In genomic region chr16:79349803-79350202, GRCh38 we compare ENCODE assay signal across 39 cellular contexts.
"Had no signal": no experiment of that assay in that cellular context is flagged by ENCODE, and none has a peak within 500 bp of the region (broad histone marks: within the 10 kb centered on the region; RNA-seq: fewer than 3 reads in every experiment).

No MANE protein-coding gene starts in this region.

- H3K27ac ChIP-seq: adrenal gland, ascending aorta, body of pancreas, brain microvascular endothelial cell, breast epithelium, cardiac muscle cell had no signal

- H3K4me3 Mint-ChIP-seq: activated naive CD4-positive, alpha-beta T cell treated with anti-CD3 and anti-CD28 coated beads for 36 hours; activated naive CD4-positive, alpha-beta T cell treated with anti-CD3 and anti-CD28 coated beads, Interleukin-2, amount 10 ng/mL, durations not matched to agents 7 days and 5 days; activated naive CD4-positive, alpha-beta T cell treated with anti-CD3 and anti-CD28 coated beads, Interleukin-2, amount 50 U/mL, for 24 hours; activated naive CD8-positive, alpha-beta T cell; activated naive CD8-positive, alpha-beta T cell treated with anti-CD3 and anti-CD28 coated beads for 36 hours; activated naive CD8-positive, alpha-beta T cell treated with anti-CD3 and anti-CD28 coated beads, Interleukin-2, amount 10 ng/mL, durations not matched to agents 7 days and 5 days; activated naive CD8-positive, alpha-beta T cell treated with anti-CD3 and anti-CD28 coated beads, Interleukin-2, amount 50 U/mL, for 24 hours; activated T-cell treated with anti-CD3 and anti-CD28 coated beads, Interleukin-2, amount 50 U/mL, for 24 hours; activated T-cell treated with anti-CD3 and anti-CD28 coated beads, Interleukin-2, amount 50 U/mL, for 4 hours; activated T-cell treated with anti-CD3 and anti-CD28 coated beads, Interleukin-2, amount 50 U/mL, for 72 hours; activated T-helper 1 cell treated with anti-CD3 and anti-CD28 coated beads, Interleukin-12 subunit alpha, Interleukin-12 subunit beta, Interleukin-2, Interleukin-4 antibody, amounts not matched to agents 30 ng/mL and 10 ng/mL and 1 ng/mL, durations not matched to agents 14 hours and 24 hours and 36 hours; activated T-helper 17 cell treated with anti-CD3 and anti-CD28 coated beads, Interleukin-2, amount 50 U/mL, for 72 hours; central memory CD8-positive, alpha-beta T cell had no signal

- H3K27me3 Mint-ChIP-seq: activated naive CD4-positive, alpha-beta T cell treated with anti-CD3 and anti-CD28 coated beads, Interleukin-2, amount 50 U/mL, for 24 hours; activated naive CD8-positive, alpha-beta T cell; activated naive CD8-positive, alpha-beta T cell treated with anti-CD3 and anti-CD28 coated beads for 36 hours; activated T-helper 17 cell treated with anti-CD3 and anti-CD28 coated beads, Interleukin-2, amount 50 U/mL, for 72 hours; central memory CD8-positive, alpha-beta T cell had no signal

- H3K4me1 Mint-ChIP-seq: activated naive CD4-positive, alpha-beta T cell treated with anti-CD3 and anti-CD28 coated beads, Interleukin-2, amount 10 ng/mL, durations not matched to agents 7 days and 5 days; activated naive CD4-positive, alpha-beta T cell treated with anti-CD3 and anti-CD28 coated beads, Interleukin-2, amount 50 U/mL, for 24 hours; activated naive CD8-positive, alpha-beta T cell treated with anti-CD3 and anti-CD28 coated beads for 36 hours; activated naive CD8-positive, alpha-beta T cell treated with anti-CD3 and anti-CD28 coated beads, Interleukin-2, amount 10 ng/mL, durations not matched to agents 7 days and 5 days; central memory CD8-positive, alpha-beta T cell had no signal

- H3K27ac Mint-ChIP-seq: activated naive CD4-positive, alpha-beta T cell treated with anti-CD3 and anti-CD28 coated beads for 36 hours; activated naive CD4-positive, alpha-beta T cell treated with anti-CD3 and anti-CD28 coated beads, Interleukin-2, amount 10 ng/mL, durations not matched to agents 7 days and 5 days; activated naive CD4-positive, alpha-beta T cell treated with anti-CD3 and anti-CD28 coated beads, Interleukin-2, amount 50 U/mL, for 24 hours; activated naive CD8-positive, alpha-beta T cell; activated naive CD8-positive, alpha-beta T cell treated with anti-CD3 and anti-CD28 coated beads for 36 hours; activated naive CD8-positive, alpha-beta T cell treated with anti-CD3 and anti-CD28 coated beads, Interleukin-2, amount 10 ng/mL, durations not matched to agents 7 days and 5 days; activated naive CD8-positive, alpha-beta T cell treated with anti-CD3 and anti-CD28 coated beads, Interleukin-2, amount 50 U/mL, for 24 hours; activated T-cell treated with anti-CD3 and anti-CD28 coated beads, Interleukin-2, amount 50 U/mL, for 24 hours; activated T-cell treated with anti-CD3 and anti-CD28 coated beads, Interleukin-2, amount 50 U/mL, for 72 hours; activated T-helper 1 cell treated with anti-CD3 and anti-CD28 coated beads, Interleukin-12 subunit alpha, Interleukin-12 subunit beta, Interleukin-2, Interleukin-4 antibody, amounts not matched to agents 30 ng/mL and 10 ng/mL and 1 ng/mL, durations not matched to agents 14 hours and 24 hours and 36 hours; activated T-helper 2 cell treated with anti-CD3 and anti-CD28 coated beads, Interferon-gamma antibody, Interleukin-2, Interleukin-4, amounts not matched to agents 10 μg/mL and 5 μg/mL and 100 μg/mL, durations not matched to agents 14 hours and 24 hours and 36 hours had no signal

- H3K36me3 Mint-ChIP-seq: activated naive CD4-positive, alpha-beta T cell treated with anti-CD3 and anti-CD28 coated beads, Interleukin-2, amount 10 ng/mL, durations not matched to agents 7 days and 5 days; activated naive CD4-positive, alpha-beta T cell treated with anti-CD3 and anti-CD28 coated beads, Interleukin-2, amount 50 U/mL, for 24 hours; activated naive CD4-positive, alpha-beta T cell treated with anti-CD3 and anti-CD28 coated beads, Interleukin-2, amount 50 U/mL, for 72 hours; activated naive CD8-positive, alpha-beta T cell; activated naive CD8-positive, alpha-beta T cell treated with anti-CD3 and anti-CD28 coated beads for 36 hours; activated naive CD8-positive, alpha-beta T cell treated with anti-CD3 and anti-CD28 coated beads, Interleukin-2, amount 10 ng/mL, durations not matched to agents 7 days and 5 days; brain had no signal

- H3K36me3 ChIP-seq: adrenal gland, ascending aorta, brain microvascular endothelial cell, breast epithelium, cardiac muscle cell had no signal

- DNase-seq: activated effector memory CD4-positive, alpha-beta T cell treated with anti-CD3 and anti-CD28 coated beads, Interleukin-2, amount 50 U/mL, for 16 hours; activated effector memory CD4-positive, alpha-beta T cell treated with Interleukin-2 at 50 U/mL for 16 hours; activated gamma-delta T cell; activated gamma-delta T cell treated with Interleukin-2 at 50 U/mL for 16 hours; activated naive CD4-positive, alpha-beta T cell; activated naive CD4-positive, alpha-beta T cell treated with anti-CD3 and anti-CD28 coated beads for 36 hours; activated naive CD4-positive, alpha-beta T cell treated with anti-CD3 and anti-CD28 coated beads, Interleukin-2, amount 10 ng/mL, durations not matched to agents 7 days and 5 days; activated naive CD4-positive, alpha-beta T cell treated with anti-CD3 and anti-CD28 coated beads, Interleukin-2, amount 50 U/mL, for 16 hours; activated naive CD4-positive, alpha-beta T cell treated with Interleukin-2 at 50 U/mL for 16 hours; activated naive CD8-positive, alpha-beta T cell treated with anti-CD3 and anti-CD28 coated beads for 36 hours; activated naive CD8-positive, alpha-beta T cell treated with anti-CD3 and anti-CD28 coated beads, Interleukin-2, amount 10 ng/mL, durations not matched to agents 7 days and 5 days; activated naive CD8-positive, alpha-beta T cell treated with anti-CD3 and anti-CD28 coated beads, Interleukin-2, amount 50 U/mL, for 24 hours; activated T-cell treated with anti-CD3 and anti-CD28 coated beads, Interleukin-2, amount 50 U/mL, for 1 hour; activated T-cell treated with anti-CD3 and anti-CD28 coated beads, Interleukin-2, amount 50 U/mL, for 24 hours; activated T-cell treated with anti-CD3 and anti-CD28 coated beads, Interleukin-2, amount 50 U/mL, for 4 hours; activated T-cell treated with anti-CD3 and anti-CD28 coated beads, Interleukin-2, amount 50 U/mL, for 48 hours; activated T-cell treated with anti-CD3 and anti-CD28 coated beads, Interleukin-2, amount 50 U/mL, for 72 hours; adrenal gland; amniotic stem cell; amygdala; anterior cingulate cortex; aorta; body of pancreas; brain microvascular endothelial cell; caudate nucleus; central memory CD4-positive, alpha-beta T cell; cerebellar nuclear complex had no signal

- H3K9me3 Mint-ChIP-seq: activated naive CD4-positive, alpha-beta T cell treated with anti-CD3 and anti-CD28 coated beads for 36 hours; activated naive CD4-positive, alpha-beta T cell treated with anti-CD3 and anti-CD28 coated beads, Interleukin-2, amount 10 ng/mL, durations not matched to agents 7 days and 5 days; activated naive CD4-positive, alpha-beta T cell treated with anti-CD3 and anti-CD28 coated beads, Interleukin-2, amount 50 U/mL, for 24 hours; activated naive CD4-positive, alpha-beta T cell treated with anti-CD3 and anti-CD28 coated beads, Interleukin-2, amount 50 U/mL, for 72 hours; activated naive CD8-positive, alpha-beta T cell treated with anti-CD3 and anti-CD28 coated beads for 36 hours; activated naive CD8-positive, alpha-beta T cell treated with anti-CD3 and anti-CD28 coated beads, Interleukin-2, amount 10 ng/mL, durations not matched to agents 7 days and 5 days; activated naive CD8-positive, alpha-beta T cell treated with anti-CD3 and anti-CD28 coated beads, Interleukin-2, amount 50 U/mL, for 24 hours; activated T-cell treated with anti-CD3 and anti-CD28 coated beads, Interleukin-2, amount 50 U/mL, for 24 hours; activated T-cell treated with anti-CD3 and anti-CD28 coated beads, Interleukin-2, amount 50 U/mL, for 4 hours; activated T-cell treated with anti-CD3 and anti-CD28 coated beads, Interleukin-2, amount 50 U/mL, for 72 hours; activated T-helper 1 cell treated with anti-CD3 and anti-CD28 coated beads, Interleukin-12 subunit alpha, Interleukin-12 subunit beta, Interleukin-2, Interleukin-4 antibody, amounts not matched to agents 30 ng/mL and 10 ng/mL and 1 ng/mL, durations not matched to agents 14 hours and 24 hours and 36 hours; activated T-helper 17 cell treated with anti-CD3 and anti-CD28 coated beads, Interleukin-2, amount 50 U/mL, for 72 hours; activated T-helper 2 cell treated with anti-CD3 and anti-CD28 coated beads, Interferon-gamma antibody, Interleukin-2, Interleukin-4, amounts not matched to agents 10 μg/mL and 5 μg/mL and 100 μg/mL, durations not matched to agents 14 hours and 24 hours and 36 hours; central memory CD8-positive, alpha-beta T cell had no signal

- FAIRE-seq: astrocyte had no signal

- ATAC-seq: activated naive CD4-positive, alpha-beta T cell treated with anti-CD3 and anti-CD28 coated beads, Interleukin-2, amount 50 U/mL, for 72 hours; activated naive CD8-positive, alpha-beta T cell treated with anti-CD3 and anti-CD28 coated beads, Interleukin-2, amount 50 U/mL, for 24 hours; activated T-cell treated with anti-CD3 and anti-CD28 coated beads, Interleukin-2, amount 50 U/mL, for 4 hours; activated T-helper 17 cell treated with anti-CD3 and anti-CD28 coated beads, Interleukin-2, amount 50 U/mL, for 72 hours; body of pancreas had no signal

- H3K9me3 ChIP-seq: adrenal gland, ascending aorta, body of pancreas, breast epithelium had no signal

- H3K4me3 ChIP-seq: adrenal gland, ascending aorta, body of pancreas, breast epithelium, cardiac muscle cell had no signal

- H3K27me3 ChIP-seq: adrenal gland, ascending aorta, body of pancreas, brain microvascular endothelial cell, breast epithelium, cardiac muscle cell had no signal

- H3K4me1 ChIP-seq: ascending aorta, body of pancreas, breast epithelium had no signal
